10 cellular contexts compared by ENCODE assay signal in genomic region chr1:21292503-21292990, GRCh38. TPM values are rescaled to one million over a fixed set of nuclear protein-coding genes. Genes with fewer than 3 reads are reported as not detected.
DNase-seq lines count a peak whose midpoint lies in the region; ATAC-seq and TF ChIP-seq lines count a peak whose summit lies in the region.
"Had no signal": no experiment of that assay in that cellular context is flagged by ENCODE, and none has a peak within 500 bp of the region (broad histone marks: within the 10 kb centered on the region; RNA-seq: fewer than 3 reads in every experiment).

No MANE protein-coding gene starts in this region.

- peaks cover 0 to 25% (median 9%) of the 10 kb centered on the region in 11 experiments; a peak in 10 of 22 replicates for H4K20me1 ChIP-seq in BLaER1 treated with 17β-estradiol and CSF1 and Interleukin-3, amounts not matched to agents 10 nM and 100 nM

- H3K27ac Mint-ChIP-seq in HFFc6 (peak overlapping the region; percentile 18), brain (peak overlapping the region in 2 of 5 experiments; percentile 3 to 48), neural crest cell (ENCODE audit: unreplicated experiment) (peak overlapping the region; percentile 17)

- no peak for ATAC-seq in GM18502 (IDR thresholded peaks at IDR 0.05; ENCODE audit: poor library complexity, unreplicated experiment)

- peaks cover 4% of the 10 kb centered on the region; the same call in 1 of the 2 replicates for H3K36me3 Mint-ChIP-seq in HFFc6 (ENCODE audit: low read depth)
- no peaks in the 10 kb centered on the region for H3K36me3 Mint-ChIP-seq in brain
- peaks cover 2% of the 10 kb centered on the region for H3K36me3 Mint-ChIP-seq in neural crest cell (ENCODE audit: low read depth)

- H3K4me1 ChIP-seq in BLaER1 treated with 17β-estradiol and CSF1 and Interleukin-3, amounts not matched to agents 10 nM and 100 nM: peaks cover 64 to 97% (median 94%) of the 10 kb centered on the region in 10 experiments

- H3K27me3 Mint-ChIP-seq in HFFc6 (ENCODE audit: insufficient read depth) (peaks cover 3% of the 10 kb centered on the region; the same call in 1 of the 2 replicates), brain (peaks cover 5% of the 10 kb centered on the region), neural crest cell (ENCODE audit: low read depth) (peaks cover 11% of the 10 kb centered on the region)

- no peak for DNase-seq in HFFc6
- no peak for DNase-seq in neural crest cell (ENCODE audit: low read depth, low spot score)
- no peak for DNase-seq in NCI-H1930 (lab: John Stamatoyannopoulos, UW)
- no peak for DNase-seq in NCI-H2171 (lab: John Stamatoyannopoulos, UW)
- DNase-seq in DMS79 (lab: John Stamatoyannopoulos, UW): no peak
- DNase-seq: NCI-H226, SW 1271 had no signal

- no peaks in the 10 kb centered on the region for H3K9me3 ChIP-seq in BLaER1 treated with 17β-estradiol and CSF1 and Interleukin-3, amounts not matched to agents 10 nM and 100 nM (replicated peaks in 1 of 11)

- TF ChIP-seq CTCF in HFFc6 (IDR thresholded peaks at IDR 0.05) (no peak), brain (conservative IDR thresholded peaks at IDR 0.05) (no peak), neural crest cell (conservative IDR thresholded peaks at IDR 0.05) (no peak)

- peaks cover 0 to 48% (median 0%) of the 10 kb centered on the region in 11 experiments; a peak in 7 of 22 replicates for H3K27me3 ChIP-seq in BLaER1 treated with 17β-estradiol and CSF1 and Interleukin-3, amounts not matched to agents 10 nM and 100 nM

- H3K9ac ChIP-seq in BLaER1 treated with 17β-estradiol and CSF1 and Interleukin-3, amounts not matched to agents 10 nM and 100 nM: peak overlapping the region in 5 of 11 experiments; percentile 73 to 83 (median 79); a peak in 11 of 22 replicates

- peak overlapping the region in 6 of 11 experiments; percentile 79 to 95 (median 89); a peak in 10 of 22 replicates for H3K27ac ChIP-seq in BLaER1 treated with 17β-estradiol and CSF1 and Interleukin-3, amounts not matched to agents 10 nM and 100 nM

- H3K9me3 Mint-ChIP-seq in HFFc6 (no peaks in the 10 kb centered on the region), brain (no peaks in the 10 kb centered on the region), neural crest cell (no peaks in the 10 kb centered on the region)

- H3K36me3 ChIP-seq in BLaER1 treated with 17β-estradiol and CSF1 and Interleukin-3, amounts not matched to agents 10 nM and 100 nM: no peaks in the 10 kb centered on the region

- H3K4me3 Mint-ChIP-seq in HFFc6 (no peak overlapping the region), brain (peak overlapping the region in 3 of 5 experiments; percentile 47 to 66 (median 56)), neural crest cell (peak overlapping the region; percentile 80)

- no peak overlapping the region; a peak in 1 of 20 replicates for H3K4me3 ChIP-seq in BLaER1 treated with 17β-estradiol and CSF1 and Interleukin-3, amounts not matched to agents 10 nM and 100 nM

- peak overlapping the region; percentile 73 to 100 (median 97) for H3K4me2 ChIP-seq in BLaER1 treated with 17β-estradiol and CSF1 and Interleukin-3, amounts not matched to agents 10 nM and 100 nM

- H3K4me1 Mint-ChIP-seq in HFFc6 (ENCODE audit: low read depth): peaks cover 57% of the 10 kb centered on the region
- peaks cover 54% of the 10 kb centered on the region for H3K4me1 Mint-ChIP-seq in brain
- peaks cover 37% of the 10 kb centered on the region for H3K4me1 Mint-ChIP-seq in neural crest cell

RNA-seq across cellular contexts. Expression of gene ECE1, which starts 2.3 kb away (rescaled TPM):
- total RNA-seq in HFFc6 (2021; fragmentation: NEBNext Ultra II Directional; extraction: Animal tissue kit (Norgen Biotek cat#: 25700)): 100 to 1,000 TPM; 116 to 134 (median 124) TPM
- polyA plus RNA-seq in brain (ENCODE audit: insufficient read depth, low read depth, low replicate concordance): 70.1 TPM
- 38.3 and 40.3 TPM in 2 replicates for total RNA-seq in neural crest cell
